ENCODE assay signal across 23 cellular contexts in the genomic region with DNA sequence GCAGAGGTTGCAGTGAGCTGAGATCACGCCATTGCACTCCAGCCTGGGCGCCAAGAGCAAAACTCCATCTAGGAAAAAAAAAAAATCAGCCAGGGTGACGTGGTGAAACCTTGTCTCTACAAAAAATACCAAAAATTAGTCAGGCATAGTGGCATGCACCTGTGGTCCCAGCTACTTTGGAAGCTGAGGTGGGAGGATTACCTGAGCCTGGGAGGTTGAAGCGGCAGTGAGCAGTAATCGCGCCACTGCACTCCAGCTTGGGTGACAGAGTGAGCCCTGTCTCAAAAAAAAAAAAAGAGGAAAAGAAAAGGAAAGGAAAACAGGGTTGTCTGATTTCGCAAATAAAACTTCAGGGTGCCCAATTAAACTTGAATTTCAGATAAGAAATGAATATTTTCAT.
DNase-seq lines count a peak whose midpoint lies in the region; ATAC-seq, FAIRE-seq and TF ChIP-seq lines count a peak whose summit lies in the region.
"Had no signal": no experiment of that assay in that cellular context is flagged by ENCODE, and none has a peak within 500 bp of the region (broad histone marks: within the 10 kb centered on the region; RNA-seq: fewer than 3 reads in every experiment).

No MANE protein-coding gene starts in this region.

- H3K36me3 ChIP-seq in SK-N-MC (ENCODE audit: insufficient read depth, low read length) (no peaks in the 10 kb centered on the region), kidney (ENCODE audit: control insufficient read depth in 1 of 2, insufficient read depth in 2 of 2, low read length in 2 of 2) (no peaks in the 10 kb centered on the region)
- H3K36me3 ChIP-seq: SJSA1 had no signal

- no peaks in the 10 kb centered on the region for H3K27me3 Mint-ChIP-seq in CD14-positive monocyte (ENCODE audit: low read depth in 3 of 3)
- H3K27me3 Mint-ChIP-seq in stimulated activated memory B cell treated with anti-CD40 and anti-IgM and Interleukin-4, amounts not matched to agents 10 μg/mL and 1 μg/mL and 100 μg/mL, for 72 hours = no peaks in the 10 kb centered on the region
- H3K27me3 Mint-ChIP-seq in T-helper 17 cell = peaks cover 8% of the 10 kb centered on the region
- H3K27me3 Mint-ChIP-seq: CD8-positive, alpha-beta memory T cell had no signal

- no peak for ATAC-seq in stimulated activated memory B cell treated with anti-CD40 and anti-IgM and Interleukin-4, amounts not matched to agents 10 μg/mL and 1 μg/mL and 100 μg/mL, for 72 hours
- ATAC-seq in T-helper 17 cell (no peak), HG03442 (IDR thresholded peaks at IDR 0.05; ENCODE audit: unreplicated experiment) (no peak)

- H3K9ac ChIP-seq in SK-N-MC (ENCODE audit: insufficient read length) (no peak overlapping the region), kidney (ENCODE audit: low read length in 2 of 2) (no peak overlapping the region)
- H3K9ac ChIP-seq: BLaER1 treated with 17β-estradiol and CSF1 and Interleukin-3, amounts not matched to agents 10 nM and 100 nM; KMS-11 had no signal

- H3K4me1 Mint-ChIP-seq in CD14-positive monocyte (peaks cover 7% of the 10 kb centered on the region), T-helper 17 cell (no peaks in the 10 kb centered on the region)
- peaks cover 44% of the 10 kb centered on the region for H3K4me1 Mint-ChIP-seq in stimulated activated memory B cell treated with anti-CD40 and anti-IgM and Interleukin-4, amounts not matched to agents 10 μg/mL and 1 μg/mL and 100 μg/mL, for 72 hours
- H3K4me1 Mint-ChIP-seq: CD8-positive, alpha-beta memory T cell had no signal

- no peak for FAIRE-seq in kidney (lab: Jason Lieb, UNC)
- FAIRE-seq: RCC 7860 had no signal

- H3K4me1 ChIP-seq in kidney (ENCODE audit: control insufficient read depth in 1 of 2, insufficient read depth in 1 of 2, low read depth in 1 of 2, low read length in 2 of 2) = peaks cover 8 to 11% of the 10 kb centered on the region in 2 donors

- TF ChIP-seq CTCF in CD14-positive monocyte (IDR thresholded peaks at IDR 0.05) (no peak), kidney (IDR thresholded peaks at IDR 0.05; ENCODE audit: borderline replicate concordance, extremely low read depth, insufficient read depth) (no peak)

- no peak for DNase-seq in CD14-positive monocyte (ENCODE audit: low spot score)
- no peak for DNase-seq in SK-N-MC (ENCODE audit: low read depth, low spot score)
- DNase-seq in kidney = no peak
- no peak for DNase-seq in T-helper 17 cell
- DNase-seq in AG08395 (ENCODE audit: low spot score) = no peak
- DNase-seq: ACHN; Calu3; CD8-positive, alpha-beta memory T cell; DMS153; H7; NCI-H1105; NCI-H146; NCI-H2029 treated with DMSO at 0.1 percent for 48 hours; NCI-H446; NCI-H526; OCI-M1 had no signal

- H3K36me3 Mint-ChIP-seq in CD14-positive monocyte (peaks cover 28 to 60% of the 10 kb centered on the region in 2 donors), T-helper 17 cell (ENCODE audit: low read depth) (no peaks in the 10 kb centered on the region)
- no peaks in the 10 kb centered on the region for H3K36me3 Mint-ChIP-seq in stimulated activated memory B cell treated with anti-CD40 and anti-IgM and Interleukin-4, amounts not matched to agents 10 μg/mL and 1 μg/mL and 100 μg/mL, for 72 hours
- H3K36me3 Mint-ChIP-seq: CD8-positive, alpha-beta memory T cell had no signal

- H3K27ac Mint-ChIP-seq in CD14-positive monocyte (peak overlapping the region in 5 of 7 donors; percentile 7 to 85 (median 33)), T-helper 17 cell (no peak overlapping the region)
- H3K27ac Mint-ChIP-seq in stimulated activated memory B cell treated with anti-CD40 and anti-IgM and Interleukin-4, amounts not matched to agents 10 μg/mL and 1 μg/mL and 100 μg/mL, for 72 hours = peak overlapping the region; percentile 46

- H3K4me3 ChIP-seq in SK-N-MC (no peak overlapping the region), kidney (ENCODE audit: low read length in 2 of 2) (no peak overlapping the region)
- H3K4me3 ChIP-seq: BLaER1 treated with 17β-estradiol and CSF1 and Interleukin-3, amounts not matched to agents 10 nM and 100 nM; SJSA1 had no signal

- H3K9me3 Mint-ChIP-seq in CD14-positive monocyte = no peaks in the 10 kb centered on the region
- H3K9me3 Mint-ChIP-seq in stimulated activated memory B cell treated with anti-CD40 and anti-IgM and Interleukin-4, amounts not matched to agents 10 μg/mL and 1 μg/mL and 100 μg/mL, for 72 hours = no peaks in the 10 kb centered on the region
- H3K9me3 Mint-ChIP-seq: CD8-positive, alpha-beta memory T cell had no signal

- H3K4me3 Mint-ChIP-seq in CD14-positive monocyte (no peak overlapping the region), T-helper 17 cell (no peak overlapping the region)
- no peak overlapping the region for H3K4me3 Mint-ChIP-seq in stimulated activated memory B cell treated with anti-CD40 and anti-IgM and Interleukin-4, amounts not matched to agents 10 μg/mL and 1 μg/mL and 100 μg/mL, for 72 hours
- H3K4me3 Mint-ChIP-seq: CD8-positive, alpha-beta memory T cell had no signal

- H3K9me3 ChIP-seq in SK-N-MC (ENCODE audit: low read depth, low read length) = no peaks in the 10 kb centered on the region
- H3K9me3 ChIP-seq in kidney (ENCODE audit: control insufficient read depth in 1 of 2, low read length in 2 of 2) = no peaks in the 10 kb centered on the region
- H3K9me3 ChIP-seq in T-helper 17 cell (ENCODE audit: control insufficient read depth, low read length, poor library complexity, severe bottlenecking) = no peaks in the 10 kb centered on the region
- H3K9me3 ChIP-seq: BLaER1 treated with 17β-estradiol and CSF1 and Interleukin-3, amounts not matched to agents 10 nM and 100 nM; SJSA1 had no signal

- intact Hi-C loops in CD14-positive monocyte (cut with micrococcal nuclease) (no loop called here), kidney (cut with DNase I) (no loop called here)

- H3K27ac ChIP-seq in SK-N-MC (peak overlapping the region; percentile 21; the same call in 1 of the 2 replicates), kidney (ENCODE audit: low read depth in 2 of 2, low read length in 2 of 2) (peak overlapping the region; percentile 58 to 89)
- H3K27ac ChIP-seq: BLaER1 treated with 17β-estradiol and CSF1 and Interleukin-3, amounts not matched to agents 10 nM and 100 nM; HL-60; KMS-11; SJSA1 had no signal
